In genomic region chr9:107260437-107261081, GRCh38 we compare ENCODE assay signal across 8 cellular contexts. TPM values are rescaled to one million over a fixed set of nuclear protein-coding genes. Genes with fewer than 3 reads are reported as not detected.
DNase-seq lines count a peak whose midpoint lies in the region; ATAC-seq and TF ChIP-seq lines count a peak whose summit lies in the region.

No MANE protein-coding gene starts in this region.

- H3K9me3 Mint-ChIP-seq in CD4-positive, CD25-positive, alpha-beta regulatory T cell = peaks cover 0 to 9% (median 2%) of the 10 kb centered on the region in 7 donors
- peaks cover 7% of the 10 kb centered on the region for H3K9me3 Mint-ChIP-seq in activated CD8-positive, alpha-beta T cell treated with anti-CD3 and anti-CD28 coated beads for 36 hours

- peaks cover 1% of the 10 kb centered on the region for H3K27me3 ChIP-seq in CD4-positive, CD25-positive, alpha-beta regulatory T cell (ENCODE audit: control insufficient read depth, insufficient read depth, low read length)

- H3K27ac Mint-ChIP-seq in CD4-positive, CD25-positive, alpha-beta regulatory T cell = no peak overlapping the region
- no peak overlapping the region for H3K27ac Mint-ChIP-seq in activated CD8-positive, alpha-beta T cell treated with anti-CD3 and anti-CD28 coated beads for 36 hours

- no peaks in the 10 kb centered on the region for H3K4me1 ChIP-seq in CD4-positive, CD25-positive, alpha-beta regulatory T cell (ENCODE audit: control insufficient read depth, insufficient read depth, low read length, poor library complexity, severe bottlenecking)

- H3K4me1 Mint-ChIP-seq in CD4-positive, CD25-positive, alpha-beta regulatory T cell = peaks cover 0 to 3% (median 0%) of the 10 kb centered on the region in 4 donors
- H3K4me1 Mint-ChIP-seq in activated CD8-positive, alpha-beta T cell treated with anti-CD3 and anti-CD28 coated beads for 36 hours (ENCODE audit: low read depth) = peaks cover 7% of the 10 kb centered on the region

- intact Hi-C loops in activated CD8-positive, alpha-beta T cell treated with anti-CD3 and anti-CD28 coated beads for 36 hours (cut with micrococcal nuclease) = no loop called here

- CTCF ChIA-PET in activated CD8-positive, alpha-beta T cell treated with anti-CD3 and anti-CD28 coated beads for 36 hours (lab: Charles Lee) = interaction anchor here (1.4 to 1.6 kb wide), 2 partner anchors 11 to 81 kb away, joined by 3 to 9 read pairs; no protein-coding TSS in a partner anchor

- DNase-seq in CD4-positive, CD25-positive, alpha-beta regulatory T cell = no peak
- DNase-seq in activated CD8-positive, alpha-beta T cell treated with anti-CD3 and anti-CD28 coated beads for 36 hours = no peak
- DNase-seq in D341Med (ENCODE audit: low spot score) (no peak), midbrain (lab: John Stamatoyannopoulos, UW) (no peak), NK-92 (lab: John Stamatoyannopoulos, UW; ENCODE audit: unreplicated experiment) (no peak), NCI-H187 treated with DMSO at 0.1 percent for 48 hours (lab: John Stamatoyannopoulos, UW) (no peak)

- no peak overlapping the region for H3K4me3 ChIP-seq in CD4-positive, CD25-positive, alpha-beta regulatory T cell (ENCODE audit: low read depth, low read length)

- H3K36me3 ChIP-seq in CD4-positive, CD25-positive, alpha-beta regulatory T cell (ENCODE audit: control insufficient read depth, insufficient read depth, low read length) = no peaks in the 10 kb centered on the region

- no peak for TF ChIP-seq CTCF in activated CD8-positive, alpha-beta T cell treated with anti-CD3 and anti-CD28 coated beads for 36 hours (IDR thresholded peaks at IDR 0.05)

- no peak overlapping the region for H3K4me3 Mint-ChIP-seq in CD4-positive, CD25-positive, alpha-beta regulatory T cell
- H3K4me3 Mint-ChIP-seq in activated CD8-positive, alpha-beta T cell treated with anti-CD3 and anti-CD28 coated beads for 36 hours = no peak overlapping the region

- peaks cover 42% of the 10 kb centered on the region for H3K27me3 Mint-ChIP-seq in CD4-positive, CD25-positive, alpha-beta regulatory T cell
- peaks cover 4% of the 10 kb centered on the region for H3K27me3 Mint-ChIP-seq in activated CD8-positive, alpha-beta T cell treated with anti-CD3 and anti-CD28 coated beads for 36 hours

- no peaks in the 10 kb centered on the region for H3K36me3 Mint-ChIP-seq in CD4-positive, CD25-positive, alpha-beta regulatory T cell
- H3K36me3 Mint-ChIP-seq in activated CD8-positive, alpha-beta T cell treated with anti-CD3 and anti-CD28 coated beads for 36 hours (ENCODE audit: low read depth) = no peaks in the 10 kb centered on the region

- ATAC-seq in CD4-positive, CD25-positive, alpha-beta regulatory T cell (ENCODE audit: low read depth in 2 of 2) = peak; percentile 47 to 55
- ATAC-seq in GM19463 (IDR thresholded peaks at IDR 0.05; ENCODE audit: unreplicated experiment) (peak; percentile 97), HG03378 (IDR thresholded peaks at IDR 0.05; ENCODE audit: unreplicated experiment) (peak; percentile 100)
- peak; percentile 78 for ATAC-seq in activated CD8-positive, alpha-beta T cell treated with anti-CD3 and anti-CD28 coated beads for 36 hours

- no peak overlapping the region for H3K27ac ChIP-seq in CD4-positive, CD25-positive, alpha-beta regulatory T cell (ENCODE audit: insufficient read depth, low read length, poor library complexity, severe bottlenecking)

- H3K9me3 ChIP-seq in CD4-positive, CD25-positive, alpha-beta regulatory T cell (ENCODE audit: control insufficient read depth in 2 of 2, low read length in 2 of 2) = peaks cover 6 to 7% of the 10 kb centered on the region in 2 experiments

- POLR2A ChIA-PET in activated CD8-positive, alpha-beta T cell treated with anti-CD3 and anti-CD28 coated beads for 36 hours (lab: Charles Lee) = interaction anchor here (1.4 kb wide), 1 partner anchor 9 kb away, joined by 3 read pairs; no protein-coding TSS in a partner anchor

RNA-seq across cellular contexts. Expression of gene RAD23B, which starts 22.5 kb away (rescaled TPM):
- 65.4 TPM for total RNA-seq in CD4-positive, CD25-positive, alpha-beta regulatory T cell
- 10 to 100 TPM in 3 of 4 donors, 1 to 10 TPM in 1; 8.9 to 25.2 (median 15.1) TPM for polyA plus RNA-seq in CD4-positive, CD25-positive, alpha-beta regulatory T cell
- 100 to 1,000 TPM; 115 to 117 TPM for total RNA-seq in activated CD8-positive, alpha-beta T cell treated with anti-CD3 and anti-CD28 coated beads for 36 hours
